23 cellular contexts compared by ENCODE assay signal in genomic region chr19:18803550-18804138, GRCh38. TPM values are rescaled to one million over a fixed set of nuclear protein-coding genes. Genes with fewer than 3 reads are reported as not detected.
DNase-seq lines count a peak whose midpoint lies in the region; ATAC-seq, FAIRE-seq and TF ChIP-seq lines count a peak whose summit lies in the region.
"Had no signal": no experiment of that assay in that cellular context is flagged by ENCODE, and none has a peak within 500 bp of the region (broad histone marks: within the 10 kb centered on the region; RNA-seq: fewer than 3 reads in every experiment).

No MANE protein-coding gene starts in this region.

- H3K27me3 Mint-ChIP-seq in activated CD4-positive, alpha-beta T cell treated with anti-CD3 and anti-CD28 coated beads, Interleukin-2, amount 10 ng/mL, durations not matched to agents 7 days and 5 days: no peaks in the 10 kb centered on the region
- no peaks in the 10 kb centered on the region for H3K27me3 Mint-ChIP-seq in Caco-2 (ENCODE audit: insufficient read depth, unreplicated experiment)

- no peaks in the 10 kb centered on the region for H3K79me2 ChIP-seq in HepG2 (ENCODE audit: insufficient read depth, low read length)
- no peaks in the 10 kb centered on the region for H3K79me2 ChIP-seq in K562 (ENCODE audit: control insufficient read depth, insufficient read depth, low read length)

- POLR2A ChIA-PET in HepG2 (lab: Yijun Ruan, JAX): no interaction called here
- POLR2A ChIA-PET in HEK293 (lab: Yijun Ruan, JAX): no interaction called here
- POLR2A ChIA-PET in K562 (lab: Yijun Ruan, JAX): interaction anchor here (0.6 kb wide), 1 partner anchor 32 kb away, joined by 3 read pairs; no protein-coding TSS in a partner anchor
- POLR2A ChIA-PET in activated CD4-positive, alpha-beta T cell treated with anti-CD3 and anti-CD28 coated beads, Interleukin-2, amount 10 ng/mL, durations not matched to agents 7 days and 5 days (lab: Charles Lee): no interaction called here
- POLR2A ChIA-PET in Caco-2 (lab: Charles Lee): no interaction called here

- H3K27me3 ChIP-seq in HepG2 (ENCODE audit: control insufficient read depth in 1 of 2, insufficient read depth in 2 of 2, low read length in 2 of 2) (peaks cover 0 to 16% of the 10 kb centered on the region in 2 experiments; a peak in 3 of 5 replicates), right lobe of liver (no peaks in the 10 kb centered on the region), K562 (ENCODE audit: control insufficient read depth in 2 of 2, insufficient read depth in 2 of 2, low read length in 2 of 2) (peaks cover 16 to 47% of the 10 kb centered on the region in 2 experiments; a peak in 4 of 5 replicates), Caco-2 (replicated peaks; ENCODE audit: control insufficient read depth, insufficient read depth, low read length) (no peaks in the 10 kb centered on the region)
- H3K27me3 ChIP-seq: BE2C had no signal

- H3K4me2 ChIP-seq in HepG2 (ENCODE audit: low read depth, low read length) (peak overlapping the region; percentile 61), K562 (ENCODE audit: insufficient read depth, low read length) (no peak overlapping the region)
- H3K4me2 ChIP-seq: KMS-11 had no signal

- TF ChIP-seq CTCF in HepG2 (CRISPR knock-in tag; IDR thresholded peaks at IDR 0.05) (no peak), right lobe of liver (IDR thresholded peaks at IDR 0.05) (no peak), HEK293 (tag by site-specific recombination; IDR thresholded peaks at IDR 0.05) (no peak), K562 (IDR thresholded peaks at IDR 0.05 in 2 of 3, conservative IDR thresholded peaks at IDR 0.05 in 1 of 3; ENCODE audit: insufficient read depth in 2 of 3, low read depth in 1 of 3, low read length in 3 of 3) (no peak), Caco-2 (IDR thresholded peaks at IDR 0.05; ENCODE audit: insufficient read depth in 1 of 2, low read depth in 1 of 2, low read length in 1 of 2, severe bottlenecking in 1 of 2, unreplicated experiment in 1 of 2) (no peak)

- in situ Hi-C loops in HepG2 (cut with HindIII; ENCODE audit: extremely low pct_ligation_motif_present, low pct_unique_long_range_greater_than_20kb) (no loop called here), K562 (cut with MboI) (no loop called here)

- WGBS in HepG2 (ENCODE audit: low lambda C conversion rate): 19% methylated on average over 4 of the region's 5 CpGs
- WGBS in right lobe of liver (ENCODE audit: insufficient coverage, low coverage, low lambda C conversion rate, missing lambda C conversion rate): 78% methylated on average over 5 of the region's 5 CpGs
- WGBS in K562 (ENCODE audit: insufficient coverage, low coverage, missing lambda C conversion rate): 2% methylated on average over 5 of the region's 5 CpGs

- H3K4me1 ChIP-seq in HepG2 (ENCODE audit: insufficient read depth, low read length) (peaks cover 67% of the 10 kb centered on the region), right lobe of liver (no peaks in the 10 kb centered on the region), HEK293 (ENCODE audit: control insufficient read depth, insufficient read depth, low read length) (no peaks in the 10 kb centered on the region), K562 (replicated peaks in 1 of 2; ENCODE audit: control insufficient read depth in 2 of 2, insufficient read depth in 2 of 2, low read length in 2 of 2) (peaks cover 0 to 12% of the 10 kb centered on the region in 2 experiments; a peak in 2 of 5 replicates), Caco-2 (peaks cover 3% of the 10 kb centered on the region)
- H3K4me1 ChIP-seq: BE2C had no signal

- peaks cover 4% of the 10 kb centered on the region for H3K9me1 ChIP-seq in K562 (ENCODE audit: control insufficient read depth, insufficient read depth, low read length)

- no TSS peak for BruUV-seq in HepG2 (replicated peaks; lab: Mats Ljungman, UMichigan)
- no TSS peak for BruUV-seq in K562 (replicated peaks; lab: Mats Ljungman, UMichigan)
- BruUV-seq in Caco-2 (replicated peaks; lab: Mats Ljungman, UMichigan): no TSS peak

- H3K36me3 Mint-ChIP-seq in activated CD4-positive, alpha-beta T cell treated with anti-CD3 and anti-CD28 coated beads, Interleukin-2, amount 10 ng/mL, durations not matched to agents 7 days and 5 days (ENCODE audit: low read depth): no peaks in the 10 kb centered on the region
- H3K36me3 Mint-ChIP-seq in Caco-2 (ENCODE audit: insufficient read depth, unreplicated experiment): no peaks in the 10 kb centered on the region

- H3K36me3 ChIP-seq in HepG2 (replicated peaks in 1 of 2; ENCODE audit: control insufficient read depth in 1 of 2, insufficient read depth in 2 of 2, low read length in 2 of 2) (no peaks in the 10 kb centered on the region), right lobe of liver (no peaks in the 10 kb centered on the region), HEK293 (ENCODE audit: control insufficient read depth in 2 of 2, insufficient read depth in 1 of 2, low read length in 2 of 2) (no peaks in the 10 kb centered on the region), K562 (ENCODE audit: control insufficient read depth, insufficient read depth, low read length) (no peaks in the 10 kb centered on the region), Caco-2 (ENCODE audit: control insufficient read depth, insufficient read depth, low read length) (no peaks in the 10 kb centered on the region)
- H3K36me3 ChIP-seq: BE2C had no signal

- intact Hi-C loops in HepG2 (cut with micrococcal nuclease; ENCODE audit: unreplicated experiment) (no loop called here), right lobe of liver (cut with DNase I) (no loop called here), K562 (cut with micrococcal nuclease) (no loop called here), Caco-2 (cut with micrococcal nuclease; ENCODE audit: unreplicated experiment) (no loop called here)

- no peaks in the 10 kb centered on the region for H3K9me3 ChIP-seq in HepG2 (ENCODE audit: low read length)
- H3K9me3 ChIP-seq in right lobe of liver: no peaks in the 10 kb centered on the region
- H3K9me3 ChIP-seq in HEK293 (ENCODE audit: control insufficient read depth, insufficient read depth, low read depth, low read length): no peaks in the 10 kb centered on the region
- H3K9me3 ChIP-seq in K562 (replicated peaks; ENCODE audit: control insufficient read depth, insufficient read depth, low read depth, low read length): peaks cover 3% of the 10 kb centered on the region; the same call in 1 of the 2 replicates
- no peaks in the 10 kb centered on the region for H3K9me3 ChIP-seq in Caco-2
- H3K9me3 ChIP-seq: BE2C had no signal

- no peak overlapping the region for H3K4me3 Mint-ChIP-seq in activated CD4-positive, alpha-beta T cell treated with anti-CD3 and anti-CD28 coated beads, Interleukin-2, amount 10 ng/mL, durations not matched to agents 7 days and 5 days
- no peak overlapping the region for H3K4me3 Mint-ChIP-seq in Caco-2 (ENCODE audit: unreplicated experiment)
- H3K4me3 Mint-ChIP-seq: CD4-positive, alpha-beta T cell had no signal

- CTCF ChIA-PET in HepG2 (lab: Yijun Ruan, JAX; ENCODE audit: low intra/inter-chr PET ratio, low total read pairs) (no interaction called here), HEK293 (lab: Yijun Ruan, JAX) (no interaction called here), K562 (lab: Yijun Ruan, JAX; ENCODE audit: low intra/inter-chr PET ratio) (no interaction called here), Caco-2 (lab: Charles Lee) (no interaction called here)
- CTCF ChIA-PET in activated CD4-positive, alpha-beta T cell treated with anti-CD3 and anti-CD28 coated beads, Interleukin-2, amount 10 ng/mL, durations not matched to agents 7 days and 5 days (lab: Charles Lee): interaction anchor here (0.7 kb wide), 1 partner anchor 9 kb away, joined by 4 read pairs; no protein-coding TSS in a partner anchor

- TF ChIP-seq RAD21 in HepG2 (CRISPR knock-in tag; IDR thresholded peaks at IDR 0.05): no peak
- no peak for TF ChIP-seq RAD21 in K562 (CRISPR knock-in tag; conservative IDR thresholded peaks at IDR 0.05 in 1 of 2, IDR thresholded peaks at IDR 0.05 in 1 of 2)

- H3K4me3 ChIP-seq in HepG2 (replicated peaks in 1 of 3; ENCODE audit: insufficient read depth in 1 of 3, low read depth in 2 of 3, low read length in 3 of 3): peak overlapping the region in 1 of 3 experiments; percentile 39; a peak in 1 of 6 replicates
- no peak overlapping the region for H3K4me3 ChIP-seq in right lobe of liver
- H3K4me3 ChIP-seq in HEK293 (ENCODE audit: low read depth, low read length): no peak overlapping the region
- H3K4me3 ChIP-seq in K562: no peak overlapping the region
- no peak overlapping the region for H3K4me3 ChIP-seq in Caco-2 (ENCODE audit: low read depth, low read length)
- H3K4me3 ChIP-seq: GM12878, GM23248 had no signal

- no peaks in the 10 kb centered on the region for H3K9me3 Mint-ChIP-seq in activated CD4-positive, alpha-beta T cell treated with anti-CD3 and anti-CD28 coated beads, Interleukin-2, amount 10 ng/mL, durations not matched to agents 7 days and 5 days
- no peaks in the 10 kb centered on the region for H3K9me3 Mint-ChIP-seq in Caco-2 (ENCODE audit: unreplicated experiment)
- H3K9me3 Mint-ChIP-seq: CD4-positive, alpha-beta T cell had no signal

- DNase-seq in HepG2 (ENCODE audit: low spot score) (no peak), right lobe of liver (no peak), K562 (ENCODE audit: extremely low read depth in 1 of 4, low spot score in 3 of 4) (no peak), C1 segment of cervical spinal cord (lab: John Stamatoyannopoulos, UW) (no peak), Caco-2 (no peak)
- no peak for DNase-seq in activated CD4-positive, alpha-beta T cell treated with anti-CD3 and anti-CD28 coated beads, Interleukin-2, amount 10 ng/mL, durations not matched to agents 7 days and 5 days
- DNase-seq: 8988T; BE2C; Calu3; CD4-positive, alpha-beta T cell; DMS 273 treated with DMSO at 0.1 percent for 48 hours; DMS53; DND-41; EL; GM23248; HCEC 1CT had no signal

- H3K9ac ChIP-seq in HepG2 (ENCODE audit: insufficient read depth, low read depth, low read length): no peak overlapping the region
- 0 out of 4 replicates have a peak overlapping the region, but pooled peaks of 1 of the 2 experiments have one; percentile 17 for H3K9ac ChIP-seq in K562 (ENCODE audit: insufficient read depth in 1 of 2, low read depth in 2 of 2, low read length in 2 of 2)
- H3K9ac ChIP-seq: GM23248, KMS-11 had no signal

- no peak for FAIRE-seq in HepG2 (lab: Jason Lieb, UNC)
- no peak for FAIRE-seq in K562 (lab: Jason Lieb, UNC)
- FAIRE-seq: GM12878, GM18507, H54 had no signal

- no peaks in the 10 kb centered on the region for H3K4me1 Mint-ChIP-seq in activated CD4-positive, alpha-beta T cell treated with anti-CD3 and anti-CD28 coated beads, Interleukin-2, amount 10 ng/mL, durations not matched to agents 7 days and 5 days
- no peaks in the 10 kb centered on the region for H3K4me1 Mint-ChIP-seq in Caco-2 (ENCODE audit: low read depth, unreplicated experiment)

- H4K20me1 ChIP-seq in HepG2 (ENCODE audit: insufficient read depth, low read length) (no peaks in the 10 kb centered on the region), K562 (replicated peaks; ENCODE audit: control insufficient read depth, insufficient read depth, low read length) (0 out of 2 replicates have a peak, but pooled peaks cover 11% of the 10 kb centered on the region)

- H3K27ac ChIP-seq in HepG2 (ENCODE audit: extremely low read length, insufficient read depth, low read length) (no peak overlapping the region), right lobe of liver (no peak overlapping the region), HEK293 (ENCODE audit: extremely low read depth, low read depth, low read length) (no peak overlapping the region), K562 (ENCODE audit: extremely low read depth, low read depth, low read length) (no peak overlapping the region)
- H3K27ac ChIP-seq: C4-2B, GM23248, KMS-11 had no signal

- peak; percentile 16 for ATAC-seq in HepG2
- no peak for ATAC-seq in right lobe of liver
- no peak for ATAC-seq in K562
- ATAC-seq in HG02981 (IDR thresholded peaks at IDR 0.05; ENCODE audit: unreplicated experiment): no peak
- ATAC-seq: GM12878 had no signal

- TF ChIP-seq EP300 in HepG2 (IDR thresholded peaks at IDR 0.05; ENCODE audit: low read depth in 2 of 2, low read length in 2 of 2) (no peak), HepG2 (CRISPR knock-in tag; IDR thresholded peaks at IDR 0.05; ENCODE audit: borderline replicate concordance) (no peak), K562 (IDR thresholded peaks at IDR 0.05; ENCODE audit: low read length) (no peak)

- no peak for TF ChIP-seq POLR2A in HepG2 (IDR thresholded peaks at IDR 0.05; ENCODE audit: insufficient read depth in 1 of 2, low read depth in 2 of 2, low read length in 2 of 2)
- TF ChIP-seq POLR2A in right lobe of liver (IDR thresholded peaks at IDR 0.05): no peak
- TF ChIP-seq POLR2A in K562 (conservative IDR thresholded peaks at IDR 0.05): no peak

- no peak overlapping the region for H2AFZ ChIP-seq in HepG2 (ENCODE audit: low read length)
- H2AFZ ChIP-seq in K562 (ENCODE audit: low read depth, low read length): no peak overlapping the region
- H2AFZ ChIP-seq: GM23248 had no signal

- no peak overlapping the region for H3K27ac Mint-ChIP-seq in activated CD4-positive, alpha-beta T cell treated with anti-CD3 and anti-CD28 coated beads, Interleukin-2, amount 10 ng/mL, durations not matched to agents 7 days and 5 days
- H3K27ac Mint-ChIP-seq in Caco-2 (ENCODE audit: unreplicated experiment): no peak overlapping the region
- H3K27ac Mint-ChIP-seq: CD4-positive, alpha-beta T cell had no signal

RNA-seq across cellular contexts. Expression of gene COMP, which starts 12.5 kb away (rescaled TPM):
- total RNA-seq in HepG2 (2016; rRNA removed; fragmentation: Illumina TruSeq; extraction: Trizol) (0.04 TPM in 1 of 2 replicates, not detected in the other), right lobe of liver (under 1 TPM in 2 of 6 experiments, not detected in 4; 0.11 to 0.31 TPM), K562 (2014; rRNA removed) (not detected in 2 replicates), K562 (2014; rRNA removed; fragmentation: Illumina TruSeq; extraction: Trizol) (not detected in 2 replicates), K562 (2015; rRNA removed; fragmentation: Illumina TruSeq; extraction: Trizol) (not detected in 2 replicates), K562 (2021) (0.07 TPM in 1 of 2 replicates, not detected in the other), Caco-2 (2022) (0.14 and 0.16 TPM in 2 replicates)
- not detected in 2 replicates for total RNA-seq in HepG2 (2016; cell fraction: cytosol; rRNA removed; fragmentation: Illumina TruSeq; extraction: Trizol; ENCODE audit: low read depth)
- total RNA-seq in HepG2 (2016; cell fraction: insoluble cytoplasmic fraction; rRNA removed; fragmentation: Illumina TruSeq; extraction: Trizol): 0.04 TPM in 1 of 2 replicates, not detected in the other
- not detected in 2 replicates for total RNA-seq in HepG2 (2016; cell fraction: membrane; rRNA removed; fragmentation: Illumina TruSeq; extraction: Trizol)
- not detected in 2 replicates for total RNA-seq in HepG2 (2016; cell fraction: nucleus; rRNA removed; fragmentation: Illumina TruSeq; extraction: Trizol)
- polyA plus RNA-seq in HepG2 (2011; rRNA removed) (0.13 and 0.16 TPM in 2 replicates), K562 (2011; rRNA removed) (not detected in 2 replicates), K562 (2014; fragmentation: Illumina TruSeq; extraction: Trizol) (not detected in 2 replicates), K562 (2014; fragmentation: Nextera tagmentation; extraction: Ambion mirVana) (not detected), K562 (2014; rRNA removed) (not detected in 2 replicates)
- 0.16 and 0.19 TPM in 2 replicates for polyA plus RNA-seq in HepG2 (2011; cell fraction: cytosol; rRNA removed)
- polyA plus RNA-seq in HepG2 (2011; cell fraction: nucleus; rRNA removed): 0.23 and 0.37 TPM in 2 replicates
- polyA plus RNA-seq in HepG2 (2012): 0.36 and 0.49 TPM in 2 replicates
- not detected in 2 replicates for polyA plus RNA-seq in HepG2 (2016; cell fraction: cytosol; fragmentation: Illumina TruSeq; extraction: Trizol; ENCODE audit: low read depth)
- polyA plus RNA-seq in HepG2 (2016; cell fraction: insoluble cytoplasmic fraction; fragmentation: Illumina TruSeq; extraction: Trizol; ENCODE audit: low read depth): not detected in 2 replicates
- 0.08 TPM in 1 of 2 replicates, not detected in the other for polyA plus RNA-seq in HepG2 (2016; cell fraction: membrane; fragmentation: Illumina TruSeq; extraction: Trizol; ENCODE audit: low read depth)
- polyA plus RNA-seq in HepG2 (2016; cell fraction: nucleus; fragmentation: Illumina TruSeq; extraction: Trizol; ENCODE audit: insufficient read depth, low read depth): 0.31 and 0.66 TPM in 2 replicates
- not detected in 2 replicates for polyA minus RNA-seq in HepG2 (2011; rRNA and poly(A)+ RNA removed; ENCODE audit: low replicate concordance)
- polyA minus RNA-seq in HepG2 (2011; cell fraction: cytosol; rRNA and poly(A)+ RNA removed): not detected in 2 replicates
- polyA minus RNA-seq in HepG2 (2011; cell fraction: nucleus; rRNA and poly(A)+ RNA removed): not detected in 2 replicates
- not detected in 2 replicates for total RNA-seq in K562 (2011; cell fraction: chromatin; rRNA removed; ENCODE audit: low replicate concordance)
- not detected in 2 replicates for total RNA-seq in K562 (2011; cell fraction: nucleolus; rRNA removed)
- not detected in 2 replicates for total RNA-seq in K562 (2011; cell fraction: nucleoplasm; rRNA removed)
- polyA plus RNA-seq in K562 (2011; cell fraction: cytosol; rRNA removed): not detected in 2 replicates
- not detected in 2 replicates for polyA plus RNA-seq in K562 (2011; cell fraction: nucleus; rRNA removed)
- not detected in 2 replicates for polyA plus RNA-seq in K562 (2012)
- polyA minus RNA-seq in K562 (2011; rRNA and poly(A)+ RNA removed): not detected in 2 replicates
- polyA minus RNA-seq in K562 (2011; cell fraction: cytosol; rRNA and poly(A)+ RNA removed): not detected in 2 replicates
- polyA minus RNA-seq in K562 (2011; cell fraction: nucleus; rRNA and poly(A)+ RNA removed): not detected in 2 replicates
- not detected for total RNA-seq in activated CD4-positive, alpha-beta T cell treated with anti-CD3 and anti-CD28 coated beads, Interleukin-2, amount 10 ng/mL, durations not matched to agents 7 days and 5 days
- total RNA-seq: Calu3; CD4-positive, alpha-beta T cell; GM12878 had no signal

RNA-seq across cellular contexts. Expression of gene UPF1, which starts 28.1 kb away (rescaled TPM):
- 37.3 and 41.8 TPM in 2 replicates for total RNA-seq in HepG2 (2016; rRNA removed; fragmentation: Illumina TruSeq; extraction: Trizol)
- 12.2 and 13.8 TPM in 2 replicates for total RNA-seq in HepG2 (2016; cell fraction: cytosol; rRNA removed; fragmentation: Illumina TruSeq; extraction: Trizol; ENCODE audit: low read depth)
- total RNA-seq in HepG2 (2016; cell fraction: insoluble cytoplasmic fraction; rRNA removed; fragmentation: Illumina TruSeq; extraction: Trizol): 29.5 and 44.5 TPM in 2 replicates
- total RNA-seq in HepG2 (2016; cell fraction: membrane; rRNA removed; fragmentation: Illumina TruSeq; extraction: Trizol): 18.3 and 21.1 TPM in 2 replicates
- total RNA-seq in HepG2 (2016; cell fraction: nucleus; rRNA removed; fragmentation: Illumina TruSeq; extraction: Trizol): 36.9 and 43.6 TPM in 2 replicates
- polyA plus RNA-seq in HepG2 (2011; rRNA removed): 16.9 and 23.1 TPM in 2 replicates
- 11.8 and 14.9 TPM in 2 replicates for polyA plus RNA-seq in HepG2 (2011; cell fraction: cytosol; rRNA removed)
- polyA plus RNA-seq in HepG2 (2011; cell fraction: nucleus; rRNA removed): 81.5 and 87.6 TPM in 2 replicates
- 32.0 and 33.3 TPM in 2 replicates for polyA plus RNA-seq in HepG2 (2012)
- polyA plus RNA-seq in HepG2 (2016; cell fraction: cytosol; fragmentation: Illumina TruSeq; extraction: Trizol; ENCODE audit: low read depth): 5.5 and 6.1 TPM in 2 replicates
- polyA plus RNA-seq in HepG2 (2016; cell fraction: insoluble cytoplasmic fraction; fragmentation: Illumina TruSeq; extraction: Trizol; ENCODE audit: low read depth): 29.2 and 42.1 TPM in 2 replicates
- polyA plus RNA-seq in HepG2 (2016; cell fraction: membrane; fragmentation: Illumina TruSeq; extraction: Trizol; ENCODE audit: low read depth): 9.6 and 10.6 TPM in 2 replicates
- polyA plus RNA-seq in HepG2 (2016; cell fraction: nucleus; fragmentation: Illumina TruSeq; extraction: Trizol; ENCODE audit: insufficient read depth, low read depth): 67.1 and 73.6 TPM in 2 replicates
- 65.4 and 85.0 TPM in 2 replicates for polyA minus RNA-seq in HepG2 (2011; rRNA and poly(A)+ RNA removed; ENCODE audit: low replicate concordance)
- polyA minus RNA-seq in HepG2 (2011; cell fraction: cytosol; rRNA and poly(A)+ RNA removed): 39.4 and 46.0 TPM in 2 replicates
- 47.6 and 69.0 TPM in 2 replicates for polyA minus RNA-seq in HepG2 (2011; cell fraction: nucleus; rRNA and poly(A)+ RNA removed)
- 10 to 100 TPM; 34.0 to 61.0 (median 41.3) TPM for total RNA-seq in right lobe of liver
- total RNA-seq in K562 (2011; cell fraction: chromatin; rRNA removed; ENCODE audit: low replicate concordance): 164 and 380 TPM in 2 replicates
- 194 and 199 TPM in 2 replicates for total RNA-seq in K562 (2011; cell fraction: nucleolus; rRNA removed)
- 117 and 137 TPM in 2 replicates for total RNA-seq in K562 (2011; cell fraction: nucleoplasm; rRNA removed)
- 59.6 and 66.0 TPM in 2 replicates for total RNA-seq in K562 (2014; rRNA removed)
- 24.6 and 27.9 TPM in 2 replicates for total RNA-seq in K562 (2014; rRNA removed; fragmentation: Illumina TruSeq; extraction: Trizol)
- total RNA-seq in K562 (2015; rRNA removed; fragmentation: Illumina TruSeq; extraction: Trizol): 27.8 and 31.1 TPM in 2 replicates
- 98.8 and 103 TPM in 2 replicates for total RNA-seq in K562 (2021)
- 21.5 and 44.9 TPM in 2 replicates for polyA plus RNA-seq in K562 (2011; rRNA removed)
- 21.0 and 30.1 TPM in 2 replicates for polyA plus RNA-seq in K562 (2011; cell fraction: cytosol; rRNA removed)
- polyA plus RNA-seq in K562 (2011; cell fraction: nucleus; rRNA removed): 96.8 and 126 TPM in 2 replicates
- 49.2 and 51.8 TPM in 2 replicates for polyA plus RNA-seq in K562 (2012)
- polyA plus RNA-seq in K562 (2014; fragmentation: Illumina TruSeq; extraction: Trizol): 47.1 and 49.1 TPM in 2 replicates
- under 1 TPM; 0.34 to 0.71 TPM for polyA plus RNA-seq in K562 (2014; fragmentation: Nextera tagmentation; extraction: Ambion mirVana)
- 36.5 and 40.7 TPM in 2 replicates for polyA plus RNA-seq in K562 (2014; rRNA removed)
- polyA minus RNA-seq in K562 (2011; rRNA and poly(A)+ RNA removed): 68.3 and 101 TPM in 2 replicates
- polyA minus RNA-seq in K562 (2011; cell fraction: cytosol; rRNA and poly(A)+ RNA removed): 99.1 and 134 TPM in 2 replicates
- 61.1 and 76.9 TPM in 2 replicates for polyA minus RNA-seq in K562 (2011; cell fraction: nucleus; rRNA and poly(A)+ RNA removed)
- 10 to 100 TPM; 89.4 to 97.3 TPM for total RNA-seq in activated CD4-positive, alpha-beta T cell treated with anti-CD3 and anti-CD28 coated beads, Interleukin-2, amount 10 ng/mL, durations not matched to agents 7 days and 5 days
- 93.8 and 96.6 TPM in 2 replicates for total RNA-seq in Caco-2 (2022)

Comparison
In these comparisons a context has a peak if more than half of its experiments do, and no peak if none do; other contexts are left out.
1. Of the 241 proteins assayed by ChIP-seq in both HepG2 and K562: peak only in HepG2: JUNB, NCOA2 and ZNF263; only in K562: ADNP, CHD4, KDM1A and PTBP1; in both: ZFP36; in neither: 232; mixed calls (peak in some experiments, not most) for 1.